ENCODE assay signal across 9 cellular contexts in the genomic region with DNA sequence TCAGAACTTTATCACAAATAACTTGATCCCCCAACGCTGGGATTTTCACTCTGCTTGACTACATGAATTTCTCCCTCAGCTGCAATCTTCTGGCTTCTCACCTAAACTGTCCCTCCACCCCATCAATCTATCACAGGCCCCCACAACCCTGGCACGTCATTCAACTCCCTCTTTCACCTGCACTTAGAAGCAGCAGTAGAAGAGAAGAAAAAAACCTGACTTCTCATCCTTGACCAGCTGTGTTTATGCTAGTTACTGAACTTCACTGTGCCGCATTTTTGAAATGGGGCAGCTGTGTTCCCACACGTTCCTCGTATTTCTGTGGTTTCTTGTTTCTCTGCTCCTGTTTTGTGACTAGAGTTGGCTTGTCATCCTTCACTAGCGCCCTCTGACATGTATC. TPM values are rescaled to one million over a fixed set of nuclear protein-coding genes. Genes with fewer than 3 reads are reported as not detected.
DNase-seq lines count a peak whose midpoint lies in the region; ATAC-seq and TF ChIP-seq lines count a peak whose summit lies in the region.
"Had no signal": no experiment of that assay in that cellular context is flagged by ENCODE, and none has a peak within 500 bp of the region (broad histone marks: within the 10 kb centered on the region; RNA-seq: fewer than 3 reads in every experiment).

No MANE protein-coding gene starts in this region.

- H3K4me1 ChIP-seq in Karpas-422 (ENCODE audit: low read length) (peaks cover 32% of the 10 kb centered on the region), Caco-2 (no peaks in the 10 kb centered on the region), endodermal cell (ENCODE audit: control insufficient read depth, insufficient read depth, low read length) (no peaks in the 10 kb centered on the region)

- H3K9me3 ChIP-seq in Karpas-422 (ENCODE audit: low read length) (no peaks in the 10 kb centered on the region), Caco-2 (no peaks in the 10 kb centered on the region), endodermal cell (ENCODE audit: control insufficient read depth, low read length) (no peaks in the 10 kb centered on the region)

- H3K36me3 Mint-ChIP-seq in Caco-2 (ENCODE audit: insufficient read depth, unreplicated experiment) (no peaks in the 10 kb centered on the region), endodermal cell (ENCODE audit: low read depth) (peaks cover 2% of the 10 kb centered on the region)

- no peaks in the 10 kb centered on the region for H4K20me1 ChIP-seq in Karpas-422 (ENCODE audit: insufficient read depth, low read depth, low read length)

- peak overlapping the region; percentile 32 for H3K27ac ChIP-seq in Karpas-422 (ENCODE audit: low read length)
- H3K27ac ChIP-seq in endodermal cell (ENCODE audit: low read depth, low read length), result no peak overlapping the region

- peaks cover 7% of the 10 kb centered on the region for H3K4me1 Mint-ChIP-seq in Caco-2 (ENCODE audit: low read depth, unreplicated experiment)
- no peaks in the 10 kb centered on the region for H3K4me1 Mint-ChIP-seq in endodermal cell

- ATAC-seq in GM21390 (IDR thresholded peaks at IDR 0.05; ENCODE audit: unreplicated experiment), result peak; percentile 73

- H3K27ac Mint-ChIP-seq in Caco-2 (ENCODE audit: unreplicated experiment) (no peak overlapping the region), endodermal cell (no peak overlapping the region)

- CTCF ChIA-PET in Caco-2 (lab: Charles Lee), result no interaction called here

- peak overlapping the region; percentile 37 for H3K4me2 ChIP-seq in Karpas-422 (ENCODE audit: low read depth, low read length, poor library complexity, severe bottlenecking)

- POLR2A ChIA-PET in Caco-2 (lab: Charles Lee), result no interaction called here

- 88 to 95% methylated on average over 4 to 5 of the region's 6 CpGs for WGBS in endodermal cell (ENCODE audit: insufficient coverage in 1 of 2, insufficient read length in 1 of 2), 2 experiments

- H3K79me2 ChIP-seq in Karpas-422 (ENCODE audit: low read length), result peaks cover 96% of the 10 kb centered on the region

- H3K9me3 Mint-ChIP-seq in Caco-2 (ENCODE audit: unreplicated experiment) (no peaks in the 10 kb centered on the region), endodermal cell (no peaks in the 10 kb centered on the region)

- H3K4me3 ChIP-seq in Karpas-422 (ENCODE audit: low read length) (no peak overlapping the region), fibroblast of villous mesenchyme (ENCODE audit: low read depth, low read length) (no peak overlapping the region), Caco-2 (ENCODE audit: low read depth, low read length) (no peak overlapping the region), endodermal cell (ENCODE audit: low read length) (no peak overlapping the region)

- H3K27me3 Mint-ChIP-seq in Caco-2 (ENCODE audit: insufficient read depth, unreplicated experiment) (no peaks in the 10 kb centered on the region), endodermal cell (ENCODE audit: insufficient read depth) (no peaks in the 10 kb centered on the region)

- no TSS peak for BruUV-seq in Caco-2 (replicated peaks; lab: Mats Ljungman, UMichigan)

- no peaks in the 10 kb centered on the region for H3K27me3 ChIP-seq in Karpas-422 (ENCODE audit: low read length)
- H3K27me3 ChIP-seq in Caco-2 (replicated peaks; ENCODE audit: control insufficient read depth, insufficient read depth, low read length), result no peaks in the 10 kb centered on the region
- no peaks in the 10 kb centered on the region for H3K27me3 ChIP-seq in endodermal cell (ENCODE audit: control insufficient read depth, insufficient read depth, low read length, poor library complexity, severe bottlenecking)

- H3K4me3 Mint-ChIP-seq in Caco-2 (ENCODE audit: unreplicated experiment) (no peak overlapping the region), endodermal cell (no peak overlapping the region)

- H3K36me3 ChIP-seq in Karpas-422 (ENCODE audit: insufficient read depth, low read length), result no peaks in the 10 kb centered on the region; the same call in 1 of the 2 replicates
- no peaks in the 10 kb centered on the region for H3K36me3 ChIP-seq in Caco-2 (ENCODE audit: control insufficient read depth, insufficient read depth, low read length)
- no peaks in the 10 kb centered on the region for H3K36me3 ChIP-seq in endodermal cell (ENCODE audit: control insufficient read depth, insufficient read depth, low read length)

- intact Hi-C loops in Caco-2 (cut with micrococcal nuclease; ENCODE audit: unreplicated experiment), result no loop called here

- TF ChIP-seq CTCF in fibroblast of villous mesenchyme (IDR thresholded peaks at IDR 0.05; ENCODE audit: insufficient read depth, low read depth, low read length) (no peak), Caco-2 (IDR thresholded peaks at IDR 0.05; ENCODE audit: insufficient read depth in 1 of 2, low read depth in 1 of 2, low read length in 1 of 2, severe bottlenecking in 1 of 2, unreplicated experiment in 1 of 2) (no peak), endodermal cell (conservative IDR thresholded peaks at IDR 0.05) (no peak)

- H3K9me2 ChIP-seq in Karpas-422 (replicated peaks; ENCODE audit: insufficient read depth, low read length), result no peaks in the 10 kb centered on the region

- H2AFZ ChIP-seq in Karpas-422 (ENCODE audit: low read length), result no peak overlapping the region

- DNase-seq in AG20443 (ENCODE audit: low spot score) (peak; percentile 39), Karpas-422 (no peak), fibroblast of villous mesenchyme (ENCODE audit: low read depth) (peak; percentile 95), hypothalamus (lab: John Stamatoyannopoulos, UW) (no peak), Caco-2 (no peak), NCI-H1092 treated with DMSO at 0.1 percent for 48 hours (lab: John Stamatoyannopoulos, UW) (no peak), endodermal cell (no peak)
- DNase-seq: midbrain had no signal

- H3K9ac ChIP-seq in Karpas-422 (ENCODE audit: low read length), result no peak overlapping the region
- H3K9ac ChIP-seq in endodermal cell (ENCODE audit: extremely low read depth, low read length, poor library complexity, severe bottlenecking), result no peak overlapping the region

RNA-seq across cellular contexts. Expression of a gene that starts 35.0 kb away (rescaled TPM):
- total RNA-seq in Karpas-422 (2014; rRNA removed; shearing (Covaris generic); ENCODE audit: low replicate concordance), result 80.0 and 128 TPM in 2 replicates
- total RNA-seq in fibroblast of villous mesenchyme, result 56.0 and 77.7 TPM in 2 replicates
- 41.6 and 51.5 TPM in 2 replicates for total RNA-seq in Caco-2 (2022)
- 10 to 100 TPM; 14.8 to 74.4 TPM for total RNA-seq in endodermal cell
- 1.6 TPM for polyA plus RNA-seq in endodermal cell (2013, experiment 1 of 2)
- 1.5 TPM for polyA plus RNA-seq in endodermal cell (2013, experiment 2 of 2)

Comparison
In these comparisons a context has a peak if more than half of its experiments do, and no peak if none do; other contexts are left out.
1. DNase-seq: peak in AG20443 (single experiment) and fibroblast of villous mesenchyme (single experiment); none in Karpas-422 (single experiment), hypothalamus (0 of 51), Caco-2 (0 of 2), NCI-H1092 treated with DMSO at 0.1 percent for 48 hours (single experiment) and endodermal cell (single experiment).